In genomic region chr5:53027913-53028312, GRCh38 we compare ENCODE assay signal across 12 cellular contexts. TPM values are rescaled to one million over a fixed set of nuclear protein-coding genes. Genes with fewer than 3 reads are reported as not detected.
A peak's percentile ranks its signal among the peaks of the same experiment; 100 is the strongest.
DNase-seq lines count a peak whose midpoint lies in the region; ATAC-seq, FAIRE-seq and TF ChIP-seq lines count a peak whose summit lies in the region.
"Had no signal": no experiment of that assay in that cellular context is flagged by ENCODE, and none has a peak within 500 bp of the region (broad histone marks: within the 10 kb centered on the region; RNA-seq: fewer than 3 reads in every experiment).

No MANE protein-coding gene starts in this region.

- no peaks in the 10 kb centered on the region for H3K36me3 ChIP-seq in ACC112 (ENCODE audit: insufficient read depth, low read length)
- no peaks in the 10 kb centered on the region for H3K36me3 ChIP-seq in body of pancreas (replicated peaks in 1 of 2; ENCODE audit: insufficient read depth in 1 of 2, low read depth in 2 of 2)
- H3K36me3 ChIP-seq in kidney (ENCODE audit: control insufficient read depth in 1 of 2, insufficient read depth in 2 of 2, low read length in 2 of 2), result peaks cover 0 to 2% of the 10 kb centered on the region in 2 donors

- no peak overlapping the region for H3K27ac Mint-ChIP-seq in activated T-helper 17 cell treated with anti-CD3 and anti-CD28 coated beads, Interleukin-2, amount 50 U/mL, for 72 hours
- H3K27ac Mint-ChIP-seq: IgD-negative memory B cell had no signal

- H3K27me3 ChIP-seq in ACC112 (ENCODE audit: insufficient read depth, low read length) (no peaks in the 10 kb centered on the region), body of pancreas (no peaks in the 10 kb centered on the region)

- DNase-seq in HPDE6-E6E7 (ENCODE audit: extremely low spot score), result peak; percentile 49
- DNase-seq in body of pancreas, result peak in 3 of 4 donors; percentile 18 to 34 (median 32)
- peak; percentile 72 for DNase-seq in kidney
- DNase-seq in hepatic stellate cell (ENCODE audit: low spot score), result no peak
- DNase-seq: activated CD4-positive, CD25-positive, alpha-beta regulatory T cell; activated naive CD4-positive, alpha-beta T cell; glutamatergic neuron had no signal

- no peak for TF ChIP-seq CTCF in body of pancreas (IDR thresholded peaks at IDR 0.05)
- no peak for TF ChIP-seq CTCF in kidney (IDR thresholded peaks at IDR 0.05; ENCODE audit: borderline replicate concordance, extremely low read depth, insufficient read depth)

- no peak overlapping the region for H3K4me3 Mint-ChIP-seq in activated T-helper 17 cell treated with anti-CD3 and anti-CD28 coated beads, Interleukin-2, amount 50 U/mL, for 72 hours
- H3K4me3 Mint-ChIP-seq: IgD-negative memory B cell had no signal

- peaks cover 15% of the 10 kb centered on the region for H3K4me1 Mint-ChIP-seq in activated T-helper 17 cell treated with anti-CD3 and anti-CD28 coated beads, Interleukin-2, amount 50 U/mL, for 72 hours
- H3K4me1 Mint-ChIP-seq: IgD-negative memory B cell had no signal

- H2AFZ ChIP-seq in ACC112 (ENCODE audit: low read length, unreplicated experiment), result peak overlapping the region; percentile 11

- H3K9ac ChIP-seq in kidney (ENCODE audit: low read length in 2 of 2), result no peak overlapping the region

- H3K4me1 ChIP-seq in ACC112 (ENCODE audit: control insufficient read depth, insufficient read depth, low read length, unreplicated experiment) (peaks cover 87% of the 10 kb centered on the region), body of pancreas (peaks cover 23% of the 10 kb centered on the region), kidney (ENCODE audit: control insufficient read depth in 1 of 2, insufficient read depth in 1 of 2, low read depth in 1 of 2, low read length in 2 of 2) (peaks cover 11 to 18% of the 10 kb centered on the region in 2 donors)

- WGBS in body of pancreas, 2 donors, result 43 to 74% methylated on average over 4 of the region's 4 CpGs

- H3K9me3 ChIP-seq in body of pancreas (no peaks in the 10 kb centered on the region), kidney (ENCODE audit: control insufficient read depth in 1 of 2, low read length in 2 of 2) (no peaks in the 10 kb centered on the region)

- no peak for FAIRE-seq in kidney (lab: Jason Lieb, UNC)

- H3K4me3 ChIP-seq in ACC112 (ENCODE audit: low read depth, low read length) (no peak overlapping the region; the same call in 1 of the 2 replicates), body of pancreas (no peak overlapping the region), kidney (ENCODE audit: low read length in 2 of 2) (no peak overlapping the region)

- H3K27ac ChIP-seq in ACC112 (ENCODE audit: low read depth, low read length) (peak overlapping the region; percentile 82), body of pancreas (no peak overlapping the region), kidney (ENCODE audit: low read depth in 2 of 2, low read length in 2 of 2) (no peak overlapping the region)

- intact Hi-C loops in body of pancreas (cut with DNase I) (no loop called here), kidney (cut with DNase I) (no loop called here)

- ATAC-seq in body of pancreas (no peak), GM18870 (IDR thresholded peaks at IDR 0.05; ENCODE audit: unreplicated experiment) (no peak), HG03521 (IDR thresholded peaks at IDR 0.05; ENCODE audit: unreplicated experiment) (no peak)
- ATAC-seq in activated T-helper 17 cell treated with anti-CD3 and anti-CD28 coated beads, Interleukin-2, amount 50 U/mL, for 72 hours (replicated peaks), result no peak

- TF ChIP-seq POLR2A in body of pancreas (IDR thresholded peaks at IDR 0.05), result no peak

- H3K27me3 Mint-ChIP-seq in activated T-helper 17 cell treated with anti-CD3 and anti-CD28 coated beads, Interleukin-2, amount 50 U/mL, for 72 hours, result no peaks in the 10 kb centered on the region

- H3K79me2 ChIP-seq in ACC112 (ENCODE audit: control insufficient read depth, insufficient read depth, low read length, unreplicated experiment), result peaks cover 6% of the 10 kb centered on the region

- H3K36me3 Mint-ChIP-seq in activated T-helper 17 cell treated with anti-CD3 and anti-CD28 coated beads, Interleukin-2, amount 50 U/mL, for 72 hours (ENCODE audit: low read depth), result no peaks in the 10 kb centered on the region
- H3K36me3 Mint-ChIP-seq: IgD-negative memory B cell had no signal

- H3K9me3 Mint-ChIP-seq in activated T-helper 17 cell treated with anti-CD3 and anti-CD28 coated beads, Interleukin-2, amount 50 U/mL, for 72 hours, result no peaks in the 10 kb centered on the region
- H3K9me3 Mint-ChIP-seq: IgD-negative memory B cell had no signal

RNA-seq across cellular contexts. Expression of gene ITGA2, which starts 38.8 kb away (rescaled TPM):
- total RNA-seq in body of pancreas, result 1 to 10 TPM; 4.0 to 4.4 TPM
- 44.5 TPM for total RNA-seq in kidney
- polyA plus RNA-seq in kidney (ENCODE audit: insufficient read depth, low read depth, low replicate concordance), result 4.9 TPM
- 1 to 10 TPM; 2.3 to 8.6 TPM for total RNA-seq in activated T-helper 17 cell treated with anti-CD3 and anti-CD28 coated beads, Interleukin-2, amount 50 U/mL, for 72 hours
- polyA plus RNA-seq: IgD-negative memory B cell had no signal
